Comparison of ENCODE assay signal across 23 cellular contexts in genomic region chr4:152503606-152504290, GRCh38.
"Had no signal": no experiment of that assay in that cellular context is flagged by ENCODE, and none has a peak within 500 bp of the region (broad histone marks: within the 10 kb centered on the region; RNA-seq: fewer than 3 reads in every experiment).

No MANE protein-coding gene starts in this region.

- ATAC-seq: esophagus mucosa; gastrocnemius medialis; natural killer cell; psoas muscle; stimulated activated naive CD8-positive, alpha-beta T cell treated with anti-CD3 and anti-CD28 coated beads, Interleukin-15, Interleukin-2, amounts not matched to agents 100 U/mL and 50 U/mL, for 24 hours; upper lobe of right lung had no signal

- H3K27me3 ChIP-seq: gastrocnemius medialis, right atrium auricular region, upper lobe of right lung had no signal

- H3K36me3 ChIP-seq: gastrocnemius medialis, right atrium auricular region, upper lobe of right lung, WERI-Rb-1 had no signal

- H3K36me3 Mint-ChIP-seq: mesothelial cell of epicardium, natural killer cell had no signal

- H3K4me3 ChIP-seq: gastrocnemius medialis, left ventricle myocardium inferior, psoas muscle, right atrium auricular region, upper lobe of right lung had no signal

- H3K9me3 Mint-ChIP-seq: activated naive CD4-positive, alpha-beta T cell treated with anti-CD3 and anti-CD28 coated beads, Interleukin-2, amount 10 ng/mL, durations not matched to agents 7 days and 5 days; brain; mesothelial cell of epicardium; natural killer cell; T-helper 2 cell treated with Interferon-gamma antibody and Interleukin-4, amounts not matched to agents 5 μg/mL and 100 μg/mL, for 36 hours had no signal

- H3K4me3 Mint-ChIP-seq: activated naive CD4-positive, alpha-beta T cell treated with anti-CD3 and anti-CD28 coated beads, Interleukin-2, amount 10 ng/mL, durations not matched to agents 7 days and 5 days; brain; mesothelial cell of epicardium; natural killer cell; T-helper 2 cell treated with Interferon-gamma antibody and Interleukin-4, amounts not matched to agents 5 μg/mL and 100 μg/mL, for 36 hours had no signal

- H3K4me1 ChIP-seq: psoas muscle, right atrium auricular region, upper lobe of right lung had no signal

- FAIRE-seq: TTC549 had no signal

- DNase-seq: activated CD4-positive, alpha-beta T cell treated with anti-CD3 and anti-CD28 coated beads, Interleukin-2, amount 50 U/mL, for 4 hours; activated effector memory CD4-positive, alpha-beta T cell treated with anti-CD3 and anti-CD28 coated beads, Interleukin-2, amount 50 U/mL, for 16 hours; activated naive CD4-positive, alpha-beta T cell treated with anti-CD3 and anti-CD28 coated beads, Interleukin-2, amount 10 ng/mL, durations not matched to agents 7 days and 5 days; anterior cingulate cortex; dermis blood vessel endothelial cell; effector CD8-positive, alpha-beta T cell; gastrocnemius medialis; hippocampal formation; kidney glomerular epithelial cell; left ventricle myocardium inferior; mammary epithelial cell; natural killer cell; psoas muscle; stimulated activated CD4-positive, alpha-beta T cell treated with anti-CD3 and anti-CD28 coated beads, Interleukin-4, amount 100 ng/mL, for 24 hours; stimulated activated naive CD8-positive, alpha-beta T cell treated with anti-CD3 and anti-CD28 coated beads, Interleukin-15, Interleukin-2, amounts not matched to agents 100 U/mL and 50 U/mL, for 24 hours; upper lobe of right lung; WERI-Rb-1 had no signal

- H3K9me3 ChIP-seq: gastrocnemius medialis, left ventricle myocardium inferior, psoas muscle, right atrium auricular region, upper lobe of right lung had no signal

- H3K27me3 Mint-ChIP-seq: activated naive CD4-positive, alpha-beta T cell treated with anti-CD3 and anti-CD28 coated beads, Interleukin-2, amount 10 ng/mL, durations not matched to agents 7 days and 5 days; brain had no signal

- H3K27ac ChIP-seq: gastrocnemius medialis, left ventricle myocardium inferior, psoas muscle, right atrium auricular region, upper lobe of right lung, WERI-Rb-1 had no signal

- H3K27ac Mint-ChIP-seq: activated naive CD4-positive, alpha-beta T cell treated with anti-CD3 and anti-CD28 coated beads, Interleukin-2, amount 10 ng/mL, durations not matched to agents 7 days and 5 days; brain; mesothelial cell of epicardium; natural killer cell; T-helper 2 cell treated with Interferon-gamma antibody and Interleukin-4, amounts not matched to agents 5 μg/mL and 100 μg/mL, for 36 hours had no signal
